8 cellular contexts compared by ENCODE assay signal in genomic region chr10:74151057-74151878, GRCh38. TPM values are rescaled to one million over a fixed set of nuclear protein-coding genes. Genes with fewer than 3 reads are reported as not detected.
DNase-seq lines count a peak whose midpoint lies in the region; ATAC-seq, FAIRE-seq and TF ChIP-seq lines count a peak whose summit lies in the region.

Gene ADK (plus strand): TSS chr10:74151221. CDS start chr10:74151279, 58 bp downstream.

- H3K4me3 ChIP-seq in LNCaP clone FGC (ENCODE audit: low read depth, low read length) (peak within 1 kb of the TSS; percentile 96), gastroesophageal sphincter (peak within 1 kb of the TSS; percentile 77 to 92), testis (peak within 1 kb of the TSS; percentile 72 to 79)

- CTCF ChIA-PET in activated naive CD4-positive, alpha-beta T cell treated with anti-CD3 and anti-CD28 coated beads for 36 hours (lab: Charles Lee): interaction anchor here (0.5 to 1.3 kb wide), 3 partner anchors 27 to 950 kb away, joined by 3 to 4 read pairs (median 4); no protein-coding TSS in a partner anchor

- H3K27me3 ChIP-seq in gastroesophageal sphincter: no peaks in the 10 kb centered on the region
- H3K27me3 ChIP-seq in testis: no peaks in the 10 kb centered on the region

- TF ChIP-seq CTCF in LNCaP clone FGC (IDR thresholded peaks at IDR 0.05; ENCODE audit: control insufficient read depth, extremely low read depth, insufficient read depth) (peak; percentile 38; the same call in 1 of the 2 replicates), gastroesophageal sphincter (IDR thresholded peaks at IDR 0.05) (peak in 3 of 4 experiments; percentile 24 to 63 (median 40)), testis (IDR thresholded peaks at IDR 0.05) (peak in 1 of 3 experiments; percentile 21)

- WGBS in gastroesophageal sphincter (ENCODE audit: low coverage in 1 of 2), 2 donors: 0% methylated on average over 2 to 18 of the region's 55 CpGs
- 0 to 1% methylated on average over 19 to 52 of the region's 55 CpGs for WGBS in testis, 2 donors

- H3K9me3 ChIP-seq in gastroesophageal sphincter: no peaks in the 10 kb centered on the region
- no peaks in the 10 kb centered on the region for H3K9me3 ChIP-seq in testis

- H3K36me3 ChIP-seq in gastroesophageal sphincter: peaks cover 0 to 9% of the 10 kb centered on the region in 2 donors
- H3K36me3 ChIP-seq in testis (ENCODE audit: low read depth, missing control alignments): no peaks in the 10 kb centered on the region

- peak; percentile 91 for DNase-seq in GOT3 (lab: John Stamatoyannopoulos, UW)
- peak; percentile 93 for DNase-seq in LNCaP clone FGC (ENCODE audit: low read depth)
- DNase-seq in SK-N-DZ (ENCODE audit: low spot score): peak; percentile 99
- DNase-seq in activated naive CD4-positive, alpha-beta T cell treated with anti-CD3 and anti-CD28 coated beads for 36 hours: peak; percentile 100
- peak; percentile 70 to 100 (median 97) for DNase-seq in nucleus accumbens (lab: John Stamatoyannopoulos, UW)
- DNase-seq in testis: peak; percentile 100

- peaks cover 5 to 73% (median 12%) of the 10 kb centered on the region in 3 donors for H3K4me1 ChIP-seq in gastroesophageal sphincter
- peaks cover 23% of the 10 kb centered on the region for H3K4me1 ChIP-seq in testis

- H3K9me3 Mint-ChIP-seq in activated naive CD4-positive, alpha-beta T cell treated with anti-CD3 and anti-CD28 coated beads for 36 hours: no peaks in the 10 kb centered on the region

- FAIRE-seq in G401.6 (lab: Jason Lieb, UNC): peak; percentile 98

- no peak for TF ChIP-seq EP300 in gastroesophageal sphincter (IDR thresholded peaks at IDR 0.05)

- TF ChIP-seq POLR2A in gastroesophageal sphincter (IDR thresholded peaks at IDR 0.05) (peak; percentile 39 to 50), testis (IDR thresholded peaks at IDR 0.05) (no peak)

- H3K27ac ChIP-seq in gastroesophageal sphincter (peak within 1 kb of the TSS; percentile 84 to 95 (median 92)), testis (peak within 1 kb of the TSS; percentile 71 to 94)

- H3K27ac Mint-ChIP-seq in activated naive CD4-positive, alpha-beta T cell treated with anti-CD3 and anti-CD28 coated beads for 36 hours: peak within 1 kb of the TSS; percentile 33

- no peak within 1 kb of the TSS for H3K4me3 Mint-ChIP-seq in activated naive CD4-positive, alpha-beta T cell treated with anti-CD3 and anti-CD28 coated beads for 36 hours

- no peaks in the 10 kb centered on the region for H3K27me3 Mint-ChIP-seq in activated naive CD4-positive, alpha-beta T cell treated with anti-CD3 and anti-CD28 coated beads for 36 hours (ENCODE audit: low read depth)

- peaks cover 31% of the 10 kb centered on the region for H3K4me1 Mint-ChIP-seq in activated naive CD4-positive, alpha-beta T cell treated with anti-CD3 and anti-CD28 coated beads for 36 hours (ENCODE audit: low read depth)

- peaks cover under 1% of the 10 kb centered on the region for H3K36me3 Mint-ChIP-seq in activated naive CD4-positive, alpha-beta T cell treated with anti-CD3 and anti-CD28 coated beads for 36 hours (ENCODE audit: low read depth)

- ATAC-seq in gastroesophageal sphincter: peak; percentile 98

- intact Hi-C loops in activated naive CD4-positive, alpha-beta T cell treated with anti-CD3 and anti-CD28 coated beads for 36 hours (cut with micrococcal nuclease): loop anchor here (1.0 to 2.0 kb wide), 11 partner anchors 25 to 1083 kb away; partner anchors contain the start of genes SAMD8, VCL and ZSWIM8
- intact Hi-C loops in testis (cut with DNase I; ENCODE audit: low total_unique reads): no loop called here

RNA-seq across cellular contexts. Expression of gene ADK, which starts in this region (rescaled TPM):
- 39.0 and 46.9 TPM in 2 replicates for polyA plus RNA-seq in SK-N-DZ (2014; cell fraction: cytosol; rRNA removed)
- 19.6 and 30.3 TPM in 2 replicates for polyA plus RNA-seq in SK-N-DZ (2014; cell fraction: nucleus; rRNA removed)
- total RNA-seq in activated naive CD4-positive, alpha-beta T cell treated with anti-CD3 and anti-CD28 coated beads for 36 hours: 10 to 100 TPM; 43.4 to 43.9 TPM
- 10 to 100 TPM; 15.3 to 23.3 (median 20.8) TPM for total RNA-seq in gastroesophageal sphincter
- total RNA-seq in testis: 10 to 100 TPM; 55.3 to 61.8 TPM
- polyA plus RNA-seq in testis (ENCODE audit: insufficient read depth, low read depth, low replicate concordance): 23.3 TPM

Comparison
In these comparisons a context has a peak if more than half of its experiments do, and no peak if none do; other contexts are left out.
1. Peak in every context shown above with its lines: DNase-seq, ATAC-seq, H3K4me3 ChIP-seq and H3K27ac ChIP-seq.